In the genomic region with DNA sequence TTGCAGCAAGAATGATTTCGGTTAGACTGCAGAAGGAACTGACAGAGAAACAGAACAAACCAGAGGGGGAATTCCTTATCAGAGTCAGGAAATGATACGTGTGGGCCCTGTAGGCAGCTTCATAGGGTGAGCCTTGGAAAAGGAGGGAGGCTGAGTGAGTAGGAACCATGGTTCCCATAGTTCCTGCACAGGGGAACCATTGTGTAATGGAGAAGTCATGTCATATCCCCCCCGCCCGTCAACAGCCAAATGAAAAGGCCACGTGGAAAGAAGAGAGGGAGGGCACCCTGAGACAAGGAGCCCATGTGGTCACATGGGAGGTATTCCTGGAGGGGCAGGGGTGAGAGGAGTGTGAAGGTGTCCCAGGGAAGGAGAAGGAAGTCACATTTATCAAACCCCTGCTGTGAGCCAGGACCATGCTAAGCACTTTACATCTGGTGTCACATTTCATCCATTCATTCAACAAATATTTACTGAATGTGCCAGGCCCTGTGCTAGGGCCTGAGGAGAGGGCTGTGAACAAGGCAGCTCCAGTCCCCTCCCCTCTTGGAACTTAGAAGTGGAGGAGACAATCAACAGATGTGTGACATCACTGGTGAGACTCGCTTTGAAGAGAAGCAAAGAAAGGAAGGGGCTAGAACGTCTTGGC, we compare ENCODE assay signal across 8 cellular contexts. TPM values are rescaled to one million over a fixed set of nuclear protein-coding genes. Genes with fewer than 3 reads are reported as not detected.
DNase-seq lines count a peak whose midpoint lies in the region; ATAC-seq and TF ChIP-seq lines count a peak whose summit lies in the region.

No MANE protein-coding gene starts in this region.

- WGBS in gastroesophageal sphincter (ENCODE audit: low coverage in 1 of 2), 2 donors = 19 to 33% methylated on average over 6 to 7 of the region's 7 CpGs

- ATAC-seq in gastroesophageal sphincter = peak; percentile 84
- ATAC-seq in stimulated activated naive CD8-positive, alpha-beta T cell treated with anti-CD3 and anti-CD28 coated beads, Interleukin-15, Interleukin-2, amounts not matched to agents 100 U/mL and 50 U/mL, for 24 hours = peak; percentile 59

- peaks cover 0 to 37% (median 24%) of the 10 kb centered on the region in 3 donors for H3K4me1 ChIP-seq in gastroesophageal sphincter

- TF ChIP-seq EP300 in gastroesophageal sphincter (IDR thresholded peaks at IDR 0.05) = no peak

- no peaks in the 10 kb centered on the region for H3K27me3 ChIP-seq in gastroesophageal sphincter

- H3K4me3 ChIP-seq in gastroesophageal sphincter = no peak overlapping the region

- H3K27ac ChIP-seq in gastroesophageal sphincter = peak overlapping the region in 3 of 4 donors; percentile 45 to 62 (median 61)

- no peak for TF ChIP-seq POLR2A in gastroesophageal sphincter (IDR thresholded peaks at IDR 0.05)

- no peaks in the 10 kb centered on the region for H3K9me3 ChIP-seq in gastroesophageal sphincter

- H3K36me3 ChIP-seq in gastroesophageal sphincter = no peaks in the 10 kb centered on the region

- TF ChIP-seq CTCF in gastroesophageal sphincter (IDR thresholded peaks at IDR 0.05) = no peak

- DNase-seq in NCI-H2171 treated with DMSO at 0.1 percent for 48 hours (lab: John Stamatoyannopoulos, UW) = peak; percentile 36
- no peak for DNase-seq in NCI-H2171 (lab: John Stamatoyannopoulos, UW)
- peak; percentile 20 to 25 for DNase-seq in SHP77 (lab: John Stamatoyannopoulos, UW)
- DNase-seq in stimulated activated naive CD8-positive, alpha-beta T cell treated with anti-CD3 and anti-CD28 coated beads, Interleukin-15, Interleukin-2, amounts not matched to agents 100 U/mL and 50 U/mL, for 24 hours = no peak
- DNase-seq in SK-N-DZ (ENCODE audit: low spot score) = no peak
- DNase-seq in SIG-M5 treated with dmso at 0.1 percent for 504 hours (lab: John Stamatoyannopoulos, UW; ENCODE audit: unreplicated experiment) = no peak
- no peak for DNase-seq in stimulated activated CD8-positive, alpha-beta memory T cell treated with anti-CD3 and anti-CD28 coated beads, Interleukin-4, amount 100 ng/mL, for 48 hours

RNA-seq across cellular contexts. Expression of gene FGR, which starts 15.7 kb away (rescaled TPM):
- 10 to 100 TPM in 3 of 4 donors, 1 to 10 TPM in 1; 9.2 to 17.8 (median 10.1) TPM for total RNA-seq in gastroesophageal sphincter
- not detected in 2 replicates for polyA plus RNA-seq in SK-N-DZ (2014; cell fraction: cytosol; rRNA removed)
- polyA plus RNA-seq in SK-N-DZ (2014; cell fraction: nucleus; rRNA removed) = not detected in 2 replicates

RNA-seq across cellular contexts. Expression of gene IFI6, which starts 21.3 kb away (rescaled TPM):
- total RNA-seq in gastroesophageal sphincter = 10 to 100 TPM; 28.5 to 98.5 (median 55.1) TPM
- polyA plus RNA-seq in SK-N-DZ (2014; cell fraction: cytosol; rRNA removed) = 1.6 and 4.4 TPM in 2 replicates
- 0.45 TPM in 1 of 2 replicates, not detected in the other for polyA plus RNA-seq in SK-N-DZ (2014; cell fraction: nucleus; rRNA removed)

RNA-seq across cellular contexts. Expression of gene AHDC1, which starts 46.7 kb away (rescaled TPM):
- total RNA-seq in gastroesophageal sphincter = 10 to 100 TPM; 18.2 to 50.3 (median 27.7) TPM
- polyA plus RNA-seq in SK-N-DZ (2014; cell fraction: cytosol; rRNA removed) = 1.5 and 3.5 TPM in 2 replicates
- 3.2 and 3.8 TPM in 2 replicates for polyA plus RNA-seq in SK-N-DZ (2014; cell fraction: nucleus; rRNA removed)

Comparison
In these comparisons a context has a peak if more than half of its experiments do, and no peak if none do; other contexts are left out.
1. DNase-seq: peak in NCI-H2171 treated with DMSO at 0.1 percent for 48 hours (single experiment) and SHP77 (2 of 2); none in NCI-H2171 (single experiment), stimulated activated naive CD8-positive, alpha-beta T cell treated with anti-CD3 and anti-CD28 coated beads, Interleukin-15, Interleukin-2, amounts not matched to agents 100 U/mL and 50 U/mL, for 24 hours (single experiment), SK-N-DZ (single experiment), SIG-M5 treated with dmso at 0.1 percent for 504 hours (single experiment) and stimulated activated CD8-positive, alpha-beta memory T cell treated with anti-CD3 and anti-CD28 coated beads, Interleukin-4, amount 100 ng/mL, for 48 hours (single experiment).